Comparison of ENCODE assay signal across 13 cellular contexts in the genomic region with DNA sequence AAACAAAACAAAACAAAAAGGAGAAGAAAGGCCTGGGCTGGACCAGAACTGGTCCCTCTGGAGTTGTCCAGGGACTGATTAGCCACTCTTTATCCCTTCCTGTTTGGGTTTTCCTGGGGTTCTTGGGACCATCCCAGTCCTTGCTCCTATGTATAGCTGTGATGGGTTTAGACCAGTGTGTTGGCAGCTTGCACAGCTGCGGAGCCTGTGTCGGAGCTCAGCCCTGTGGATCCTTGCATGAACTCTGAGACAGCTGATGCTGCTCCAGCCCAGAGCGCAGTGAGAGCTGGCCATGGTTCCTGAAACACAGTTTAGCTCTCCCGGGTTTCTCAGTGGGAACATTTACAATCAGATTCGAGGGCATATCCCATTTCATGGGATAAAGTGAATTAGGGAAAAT. TPM values are rescaled to one million over a fixed set of nuclear protein-coding genes. Genes with fewer than 3 reads are reported as not detected.
DNase-seq lines count a peak whose midpoint lies in the region; ATAC-seq and TF ChIP-seq lines count a peak whose summit lies in the region.
"Had no signal": no experiment of that assay in that cellular context is flagged by ENCODE, and none has a peak within 500 bp of the region (broad histone marks: within the 10 kb centered on the region; RNA-seq: fewer than 3 reads in every experiment).

No MANE protein-coding gene starts in this region.

- peak overlapping the region in 1 of 2 donors; percentile 58 for H3K9ac ChIP-seq in colonic mucosa (ENCODE audit: low read depth in 2 of 2, low read length in 2 of 2)

- H3K27ac Mint-ChIP-seq in stimulated activated naive CD8-positive, alpha-beta T cell treated with anti-CD3 and anti-CD28 coated beads, Interleukin-15, amount 100 ng/mL, for 72 hours = peak overlapping the region in 1 of 2 donors; percentile 49
- no peak overlapping the region for H3K27ac Mint-ChIP-seq in osteocyte (ENCODE audit: unreplicated experiment)
- H3K27ac Mint-ChIP-seq in activated T-helper 17 cell treated with anti-CD3 and anti-CD28 coated beads, Interleukin-2, amount 50 U/mL, for 72 hours = no peak overlapping the region
- H3K27ac Mint-ChIP-seq: activated CD8-positive, alpha-beta T cell treated with anti-CD3 and anti-CD28 coated beads, Interleukin-2, amount 10 ng/mL, durations not matched to agents 7 days and 5 days; IgD-negative memory B cell; stimulated activated memory B cell treated with anti-CD40 and anti-IgM and Interleukin-4, amounts not matched to agents 10 μg/mL and 1 μg/mL and 100 μg/mL, for 72 hours had no signal

- H3K9me3 ChIP-seq in neutrophil (no peaks in the 10 kb centered on the region), colonic mucosa (no peaks in the 10 kb centered on the region)
- H3K9me3 ChIP-seq: Peyer's patch had no signal

- no peaks in the 10 kb centered on the region for H3K36me3 Mint-ChIP-seq in osteocyte (ENCODE audit: unreplicated experiment)
- H3K36me3 Mint-ChIP-seq in activated T-helper 17 cell treated with anti-CD3 and anti-CD28 coated beads, Interleukin-2, amount 50 U/mL, for 72 hours (ENCODE audit: low read depth) = peaks cover 4% of the 10 kb centered on the region
- H3K36me3 Mint-ChIP-seq: stimulated activated memory B cell treated with anti-CD40 and anti-IgM and Interleukin-4, amounts not matched to agents 10 μg/mL and 1 μg/mL and 100 μg/mL, for 72 hours had no signal

- no peaks in the 10 kb centered on the region for H3K27me3 Mint-ChIP-seq in stimulated activated naive CD8-positive, alpha-beta T cell treated with anti-CD3 and anti-CD28 coated beads, Interleukin-15, amount 100 ng/mL, for 72 hours
- no peaks in the 10 kb centered on the region for H3K27me3 Mint-ChIP-seq in osteocyte (ENCODE audit: unreplicated experiment)
- no peaks in the 10 kb centered on the region for H3K27me3 Mint-ChIP-seq in activated T-helper 17 cell treated with anti-CD3 and anti-CD28 coated beads, Interleukin-2, amount 50 U/mL, for 72 hours
- H3K27me3 Mint-ChIP-seq: IgD-negative memory B cell; stimulated activated memory B cell treated with anti-CD40 and anti-IgM and Interleukin-4, amounts not matched to agents 10 μg/mL and 1 μg/mL and 100 μg/mL, for 72 hours had no signal

- peak; percentile 11 for ATAC-seq in stimulated activated naive CD8-positive, alpha-beta T cell treated with anti-CD3 and anti-CD28 coated beads, Interleukin-15, Interleukin-2, amounts not matched to agents 100 U/mL and 50 U/mL, for 24 hours
- no peak for ATAC-seq in stimulated activated naive CD8-positive, alpha-beta T cell treated with anti-CD3 and anti-CD28 coated beads, Interleukin-15, amount 100 ng/mL, for 72 hours
- ATAC-seq in left ventricle myocardium superior = peak; percentile 78
- ATAC-seq in activated T-helper 17 cell treated with anti-CD3 and anti-CD28 coated beads, Interleukin-2, amount 50 U/mL, for 72 hours (replicated peaks) = no peak
- ATAC-seq in GM18498 (IDR thresholded peaks at IDR 0.05; ENCODE audit: unreplicated experiment) = no peak
- ATAC-seq: activated CD8-positive, alpha-beta T cell treated with anti-CD3 and anti-CD28 coated beads, Interleukin-2, amount 10 ng/mL, durations not matched to agents 7 days and 5 days; stimulated activated memory B cell treated with anti-CD40 and anti-IgM and Interleukin-4, amounts not matched to agents 10 μg/mL and 1 μg/mL and 100 μg/mL, for 72 hours had no signal

- no peak for TF ChIP-seq CTCF in neutrophil (IDR thresholded peaks at IDR 0.05)
- TF ChIP-seq CTCF in osteocyte (IDR thresholded peaks at IDR 0.05) = no peak
- no peak for TF ChIP-seq CTCF in colonic mucosa (IDR thresholded peaks at IDR 0.05)

- intact Hi-C loops in left ventricle myocardium superior (cut with micrococcal nuclease) (no loop called here), colonic mucosa (cut with DNase I) (no loop called here)

- peaks cover 33 to 40% of the 10 kb centered on the region in 2 experiments for H3K4me1 ChIP-seq in neutrophil (ENCODE audit: control insufficient read depth in 1 of 2, insufficient read depth in 1 of 2, low read depth in 1 of 2, low read length in 1 of 2)
- peaks cover 32% of the 10 kb centered on the region for H3K4me1 ChIP-seq in colonic mucosa

- no peaks in the 10 kb centered on the region for H3K9me3 Mint-ChIP-seq in stimulated activated naive CD8-positive, alpha-beta T cell treated with anti-CD3 and anti-CD28 coated beads, Interleukin-15, amount 100 ng/mL, for 72 hours
- no peaks in the 10 kb centered on the region for H3K9me3 Mint-ChIP-seq in osteocyte (ENCODE audit: unreplicated experiment)
- no peaks in the 10 kb centered on the region for H3K9me3 Mint-ChIP-seq in activated T-helper 17 cell treated with anti-CD3 and anti-CD28 coated beads, Interleukin-2, amount 50 U/mL, for 72 hours
- H3K9me3 Mint-ChIP-seq: IgD-negative memory B cell; stimulated activated memory B cell treated with anti-CD40 and anti-IgM and Interleukin-4, amounts not matched to agents 10 μg/mL and 1 μg/mL and 100 μg/mL, for 72 hours had no signal

- H3K27ac ChIP-seq in neutrophil = peak overlapping the region; percentile 64
- no peak overlapping the region for H3K27ac ChIP-seq in colonic mucosa

- H3K4me1 Mint-ChIP-seq in stimulated activated naive CD8-positive, alpha-beta T cell treated with anti-CD3 and anti-CD28 coated beads, Interleukin-15, amount 100 ng/mL, for 72 hours = peaks cover 16% of the 10 kb centered on the region
- H3K4me1 Mint-ChIP-seq in osteocyte (ENCODE audit: unreplicated experiment) = peaks cover 22% of the 10 kb centered on the region
- H3K4me1 Mint-ChIP-seq in activated T-helper 17 cell treated with anti-CD3 and anti-CD28 coated beads, Interleukin-2, amount 50 U/mL, for 72 hours = no peaks in the 10 kb centered on the region

- H3K4me3 ChIP-seq in neutrophil (ENCODE audit: low read depth in 1 of 2, low read length in 1 of 2) (no peak overlapping the region), colonic mucosa (no peak overlapping the region)
- H3K4me3 ChIP-seq: Peyer's patch had no signal

- no peak overlapping the region for H3K4me3 Mint-ChIP-seq in stimulated activated naive CD8-positive, alpha-beta T cell treated with anti-CD3 and anti-CD28 coated beads, Interleukin-15, amount 100 ng/mL, for 72 hours
- no peak overlapping the region for H3K4me3 Mint-ChIP-seq in osteocyte (ENCODE audit: unreplicated experiment)
- H3K4me3 Mint-ChIP-seq in activated T-helper 17 cell treated with anti-CD3 and anti-CD28 coated beads, Interleukin-2, amount 50 U/mL, for 72 hours = no peak overlapping the region
- H3K4me3 Mint-ChIP-seq: activated CD8-positive, alpha-beta T cell treated with anti-CD3 and anti-CD28 coated beads, Interleukin-2, amount 10 ng/mL, durations not matched to agents 7 days and 5 days; IgD-negative memory B cell; stimulated activated memory B cell treated with anti-CD40 and anti-IgM and Interleukin-4, amounts not matched to agents 10 μg/mL and 1 μg/mL and 100 μg/mL, for 72 hours had no signal

- H3K27me3 ChIP-seq in neutrophil = no peaks in the 10 kb centered on the region
- no peaks in the 10 kb centered on the region for H3K27me3 ChIP-seq in colonic mucosa
- H3K27me3 ChIP-seq: Peyer's patch had no signal

- H3K36me3 ChIP-seq in neutrophil (peaks cover 47% of the 10 kb centered on the region), colonic mucosa (no peaks in the 10 kb centered on the region)

- no peak for DNase-seq in stimulated activated naive CD8-positive, alpha-beta T cell treated with anti-CD3 and anti-CD28 coated beads, Interleukin-15, Interleukin-2, amounts not matched to agents 100 U/mL and 50 U/mL, for 24 hours
- DNase-seq in stimulated activated naive CD8-positive, alpha-beta T cell treated with anti-CD3 and anti-CD28 coated beads, Interleukin-15, amount 100 ng/mL, for 72 hours = no peak
- DNase-seq in left ventricle myocardium superior (peak; percentile 73), osteocyte (ENCODE audit: extremely low spot score, unreplicated experiment) (no peak), colonic mucosa (no peak)
- DNase-seq: activated CD8-positive, alpha-beta T cell treated with anti-CD3 and anti-CD28 coated beads, Interleukin-2, amount 10 ng/mL, durations not matched to agents 7 days and 5 days; NCI-H1048; Peyer's patch had no signal

RNA-seq across cellular contexts. Expression of a gene that starts 16.9 kb away (rescaled TPM):
- 73.3 TPM for total RNA-seq in left ventricle myocardium superior
- 9.0 and 9.2 TPM in 2 replicates for total RNA-seq in osteocyte
- 10 to 100 TPM; 18.3 to 23.7 TPM for total RNA-seq in activated T-helper 17 cell treated with anti-CD3 and anti-CD28 coated beads, Interleukin-2, amount 50 U/mL, for 72 hours
- total RNA-seq in colonic mucosa = 100 to 1,000 TPM; 150 to 201 TPM

Comparison
In these comparisons a context has a peak if more than half of its experiments do, and no peak if none do; other contexts are left out.
1. ATAC-seq: peak in stimulated activated naive CD8-positive, alpha-beta T cell treated with anti-CD3 and anti-CD28 coated beads, Interleukin-15, Interleukin-2, amounts not matched to agents 100 U/mL and 50 U/mL, for 24 hours (single experiment) and left ventricle myocardium superior (single experiment); none in stimulated activated naive CD8-positive, alpha-beta T cell treated with anti-CD3 and anti-CD28 coated beads, Interleukin-15, amount 100 ng/mL, for 72 hours (single experiment), activated T-helper 17 cell treated with anti-CD3 and anti-CD28 coated beads, Interleukin-2, amount 50 U/mL, for 72 hours (single experiment) and GM18498 (single experiment).